ENCODE assay signal across 13 cellular contexts in genomic region chr6:131685266-131685780, GRCh38. TPM values are rescaled to one million over a fixed set of nuclear protein-coding genes. Genes with fewer than 3 reads are reported as not detected.
DNase-seq lines count a peak whose midpoint lies in the region; ATAC-seq and FAIRE-seq lines count a peak whose summit lies in the region.
"Had no signal": no experiment of that assay in that cellular context is flagged by ENCODE, and none has a peak within 500 bp of the region (broad histone marks: within the 10 kb centered on the region; RNA-seq: fewer than 3 reads in every experiment).

No MANE protein-coding gene starts in this region.

- ATAC-seq in GM18870 (IDR thresholded peaks at IDR 0.05; ENCODE audit: unreplicated experiment) (peak; percentile 63), GM21515 (IDR thresholded peaks at IDR 0.05; ENCODE audit: unreplicated experiment) (peak; percentile 56), HG03108 (IDR thresholded peaks at IDR 0.05; ENCODE audit: unreplicated experiment) (peak; percentile 64), naive B cell (ENCODE audit: low read depth in 2 of 2) (peak; percentile 78 to 81)

- no peaks in the 10 kb centered on the region for H3K27me3 Mint-ChIP-seq in naive B cell

- H3K4me3 Mint-ChIP-seq in naive B cell = peak overlapping the region; percentile 32 to 68 (median 60)

- H3K36me3 Mint-ChIP-seq in naive B cell = no peaks in the 10 kb centered on the region

- peak overlapping the region; percentile 54 to 92 (median 80) for H3K27ac Mint-ChIP-seq in naive B cell

- H3K4me1 Mint-ChIP-seq in naive B cell = peaks cover 40 to 74% (median 45%) of the 10 kb centered on the region in 3 donors

- H3K9me3 Mint-ChIP-seq in naive B cell = no peaks in the 10 kb centered on the region

- DNase-seq in naive B cell (peak; percentile 71), SKM-1 treated with dmso at 0.1 percent for 144 hours (lab: John Stamatoyannopoulos, UW; ENCODE audit: unreplicated experiment) (no peak), frontal cortex (ENCODE audit: low spot score in 2 of 2) (no peak), NCI-H748 treated with DMSO at 0.1 percent for 48 hours (lab: John Stamatoyannopoulos, UW) (no peak)
- DNase-seq: cortex of kidney, DMS79, H7, NCI-H69 had no signal

- FAIRE-seq in frontal cortex (lab: Jason Lieb, UNC) = no peak

RNA-seq across cellular contexts. Expression of gene OR2A4, which starts 15.9 kb away (rescaled TPM):
- under 1 TPM in 2 of 6 donors, not detected in 4; 0.17 to 0.58 TPM for polyA plus RNA-seq in naive B cell (ENCODE audit: low read depth in 6 of 6)
- total RNA-seq in frontal cortex = not detected
- total RNA-seq: glomerular endothelial cell, H7, lung microvascular endothelial cell had no signal

RNA-seq across cellular contexts. Expression of gene CTAGE9, which starts 25.5 kb away (rescaled TPM):
- not detected for polyA plus RNA-seq in naive B cell (ENCODE audit: low read depth in 6 of 6)
- total RNA-seq in frontal cortex = not detected
- total RNA-seq: glomerular endothelial cell, H7, lung microvascular endothelial cell had no signal

RNA-seq across cellular contexts. Expression of gene ENPP3, which starts 48.2 kb away (rescaled TPM):
- under 1 TPM in 3 of 6 donors, not detected in 3; 0.18 to 0.73 (median 0.55) TPM for polyA plus RNA-seq in naive B cell (ENCODE audit: low read depth in 6 of 6)
- 0.41 TPM for total RNA-seq in frontal cortex
- total RNA-seq: glomerular endothelial cell, H7 had no signal

RNA-seq across cellular contexts. Expression of gene MED23, which starts 57.3 kb away (rescaled TPM):
- 10 to 100 TPM; 10.1 to 22.5 (median 13.6) TPM for polyA plus RNA-seq in naive B cell (ENCODE audit: low read depth in 6 of 6)
- total RNA-seq in frontal cortex = 53.8 TPM
